Comparison of ENCODE assay signal across 9 cellular contexts in the genomic region with DNA sequence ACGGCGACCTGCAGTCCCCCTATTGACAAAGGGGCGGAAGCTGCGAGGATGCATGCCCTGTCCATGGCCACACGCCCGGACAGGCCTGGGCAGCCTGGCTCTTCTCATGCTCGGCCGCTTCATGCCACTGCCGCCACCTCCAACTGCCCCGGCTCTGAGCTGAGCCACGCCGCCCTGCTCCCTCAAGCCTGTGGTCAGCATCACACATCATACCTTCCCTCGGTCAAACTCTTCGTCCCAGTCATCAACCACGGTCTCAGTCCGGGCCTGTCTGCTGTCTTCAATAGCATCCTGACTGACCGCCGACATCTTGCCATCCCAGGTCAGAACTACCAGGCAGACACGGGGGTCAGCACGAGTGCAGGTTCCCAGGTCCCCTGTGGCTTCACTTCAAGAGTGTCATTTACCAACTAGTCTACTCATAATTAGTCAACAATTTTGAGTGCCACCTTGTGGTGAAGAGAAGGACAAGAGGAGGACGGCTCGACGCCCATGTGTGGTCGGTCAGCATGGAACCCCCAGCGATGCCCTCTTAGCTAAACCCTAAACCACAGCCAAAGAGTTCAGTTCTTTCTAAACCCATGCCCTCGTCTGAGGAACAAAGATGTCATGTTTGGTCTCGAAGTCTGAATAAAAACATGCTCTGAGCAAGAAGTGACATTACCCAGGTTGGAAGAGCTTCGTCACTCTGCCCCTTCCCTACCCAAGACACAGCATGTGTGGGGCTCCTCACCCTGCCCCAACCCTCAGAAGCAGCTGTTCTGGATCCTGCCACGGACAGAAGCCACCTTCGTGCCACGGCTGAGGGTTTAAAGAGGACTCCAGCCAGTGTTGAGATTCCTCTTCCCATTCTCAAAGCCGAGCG. TPM values are rescaled to one million over a fixed set of nuclear protein-coding genes. Genes with fewer than 3 reads are reported as not detected.
DNase-seq lines count a peak whose midpoint lies in the region; ATAC-seq and TF ChIP-seq lines count a peak whose summit lies in the region.
"Had no signal": no experiment of that assay in that cellular context is flagged by ENCODE, and none has a peak within 500 bp of the region (broad histone marks: within the 10 kb centered on the region; RNA-seq: fewer than 3 reads in every experiment).

No MANE protein-coding gene starts in this region.

- DNase-seq in Caco-2 = peak in 1 of 2 experiments; percentile 26
- no peak for DNase-seq in HFFc6
- DNase-seq in activated naive CD8-positive, alpha-beta T cell treated with anti-CD3 and anti-CD28 coated beads for 36 hours = no peak
- DNase-seq in iris pigment epithelial cell (ENCODE audit: low read depth) = peak; percentile 31
- no peak for DNase-seq in type B pancreatic cell (ENCODE audit: extremely low spot score, unreplicated experiment)
- no peak for DNase-seq in cortex of kidney (lab: John Stamatoyannopoulos, UW)
- no peak for DNase-seq in DMS79 treated with DMSO at 0.1 percent for 48 hours (lab: John Stamatoyannopoulos, UW)

- intact Hi-C loops in Caco-2 (cut with micrococcal nuclease; ENCODE audit: unreplicated experiment) = loop anchor here (1.0 kb wide), 1 partner anchor 302 kb away; no protein-coding TSS in a partner anchor

- H3K27me3 Mint-ChIP-seq in Caco-2 (ENCODE audit: insufficient read depth, unreplicated experiment) = no peaks in the 10 kb centered on the region
- H3K27me3 Mint-ChIP-seq in HFFc6 (ENCODE audit: insufficient read depth) = peaks cover 6% of the 10 kb centered on the region; the same call in 1 of the 2 replicates
- H3K27me3 Mint-ChIP-seq in activated naive CD8-positive, alpha-beta T cell treated with anti-CD3 and anti-CD28 coated beads for 36 hours = no peaks in the 10 kb centered on the region
- H3K27me3 Mint-ChIP-seq in type B pancreatic cell = no peaks in the 10 kb centered on the region

- peaks cover 92% of the 10 kb centered on the region for H3K36me3 Mint-ChIP-seq in Caco-2 (ENCODE audit: insufficient read depth, unreplicated experiment)
- H3K36me3 Mint-ChIP-seq in HFFc6 (ENCODE audit: low read depth) = peaks cover 63% of the 10 kb centered on the region
- H3K36me3 Mint-ChIP-seq in activated naive CD8-positive, alpha-beta T cell treated with anti-CD3 and anti-CD28 coated beads for 36 hours = peaks cover 67% of the 10 kb centered on the region
- peaks cover 37% of the 10 kb centered on the region for H3K36me3 Mint-ChIP-seq in type B pancreatic cell

- H3K4me1 Mint-ChIP-seq in Caco-2 (ENCODE audit: low read depth, unreplicated experiment) = no peaks in the 10 kb centered on the region
- peaks cover 5% of the 10 kb centered on the region; the same call in 1 of the 2 replicates for H3K4me1 Mint-ChIP-seq in HFFc6 (ENCODE audit: low read depth)
- peaks cover 31% of the 10 kb centered on the region for H3K4me1 Mint-ChIP-seq in activated naive CD8-positive, alpha-beta T cell treated with anti-CD3 and anti-CD28 coated beads for 36 hours
- no peaks in the 10 kb centered on the region for H3K4me1 Mint-ChIP-seq in type B pancreatic cell (ENCODE audit: unreplicated experiment)

- ATAC-seq in GM19463 (IDR thresholded peaks at IDR 0.05; ENCODE audit: unreplicated experiment) = no peak

- no peak overlapping the region for H3K4me3 ChIP-seq in Caco-2 (ENCODE audit: low read depth, low read length)
- H3K4me3 ChIP-seq: SJCRH30 had no signal

- BruUV-seq in Caco-2 (replicated peaks; lab: Mats Ljungman, UMichigan) = no TSS peak

- no peaks in the 10 kb centered on the region for H3K9me3 ChIP-seq in Caco-2
- H3K9me3 ChIP-seq: SJCRH30 had no signal

- H3K4me1 ChIP-seq in Caco-2 = no peaks in the 10 kb centered on the region
- H3K4me1 ChIP-seq: SJCRH30 had no signal

- no peak overlapping the region for H3K4me3 Mint-ChIP-seq in Caco-2 (ENCODE audit: unreplicated experiment)
- no peak overlapping the region for H3K4me3 Mint-ChIP-seq in HFFc6
- no peak overlapping the region for H3K4me3 Mint-ChIP-seq in activated naive CD8-positive, alpha-beta T cell treated with anti-CD3 and anti-CD28 coated beads for 36 hours
- no peak overlapping the region for H3K4me3 Mint-ChIP-seq in type B pancreatic cell

- H3K9me3 Mint-ChIP-seq in Caco-2 (ENCODE audit: unreplicated experiment) (no peaks in the 10 kb centered on the region), HFFc6 (no peaks in the 10 kb centered on the region), type B pancreatic cell (no peaks in the 10 kb centered on the region)
- H3K9me3 Mint-ChIP-seq in activated naive CD8-positive, alpha-beta T cell treated with anti-CD3 and anti-CD28 coated beads for 36 hours = no peaks in the 10 kb centered on the region

- peak overlapping the region; percentile 17 for H3K27ac Mint-ChIP-seq in Caco-2 (ENCODE audit: unreplicated experiment)
- no peak overlapping the region; the same call in 1 of the 2 replicates for H3K27ac Mint-ChIP-seq in HFFc6
- peak overlapping the region; percentile 69 for H3K27ac Mint-ChIP-seq in activated naive CD8-positive, alpha-beta T cell treated with anti-CD3 and anti-CD28 coated beads for 36 hours
- H3K27ac Mint-ChIP-seq in type B pancreatic cell = peak overlapping the region; percentile 6

- H3K36me3 ChIP-seq in Caco-2 (ENCODE audit: control insufficient read depth, insufficient read depth, low read length) = peaks cover 5% of the 10 kb centered on the region

- POLR2A ChIA-PET in Caco-2 (lab: Charles Lee) = no interaction called here

- CTCF ChIA-PET in Caco-2 (lab: Charles Lee) = interaction anchor here (0.6 to 1.0 kb wide), 2 partner anchors 53 to 302 kb away, joined by 3 to 4 read pairs; no protein-coding TSS in a partner anchor

- no peaks in the 10 kb centered on the region for H3K27me3 ChIP-seq in Caco-2 (replicated peaks; ENCODE audit: control insufficient read depth, insufficient read depth, low read length)
- H3K27me3 ChIP-seq: SJCRH30 had no signal

- TF ChIP-seq CTCF in Caco-2 (IDR thresholded peaks at IDR 0.05; ENCODE audit: insufficient read depth in 1 of 2, low read depth in 1 of 2, low read length in 1 of 2, severe bottlenecking in 1 of 2, unreplicated experiment in 1 of 2) (peak; percentile 29 to 32), HFFc6 (IDR thresholded peaks at IDR 0.05) (peak; percentile 66), type B pancreatic cell (conservative IDR thresholded peaks at IDR 0.05) (peak; percentile 59)

RNA-seq across cellular contexts. Expression of gene CYTH1, which starts 16.9 kb away (rescaled TPM):
- 26.5 and 29.6 TPM in 2 replicates for total RNA-seq in Caco-2 (2022)
- 10 to 100 TPM in 4 of 6 experiments, 1 to 10 TPM in 2; 7.7 to 15.3 (median 10.9) TPM for total RNA-seq in HFFc6 (2021; fragmentation: NEBNext Ultra II Directional; extraction: Animal tissue kit (Norgen Biotek cat#: 25700))
- total RNA-seq in activated naive CD8-positive, alpha-beta T cell treated with anti-CD3 and anti-CD28 coated beads for 36 hours = 10 to 100 TPM; 88.9 to 89.6 TPM
- 18.8 and 30.3 TPM in 2 replicates for total RNA-seq in type B pancreatic cell (ENCODE audit: low replicate concordance)

RNA-seq across cellular contexts. Expression of gene USP36, which starts 41.7 kb away (rescaled TPM):
- total RNA-seq in Caco-2 (2022) = 103 and 108 TPM in 2 replicates
- 10 to 100 TPM; 43.6 to 50.3 (median 46.2) TPM for total RNA-seq in HFFc6 (2021; fragmentation: NEBNext Ultra II Directional; extraction: Animal tissue kit (Norgen Biotek cat#: 25700))
- total RNA-seq in activated naive CD8-positive, alpha-beta T cell treated with anti-CD3 and anti-CD28 coated beads for 36 hours = 100 to 1,000 TPM; 126 to 128 TPM
- 53.4 and 58.6 TPM in 2 replicates for total RNA-seq in type B pancreatic cell (ENCODE audit: low replicate concordance)
